In genomic region chr17:73592079-73592415, GRCh38 we compare ENCODE assay signal across 17 cellular contexts. TPM values are rescaled to one million over a fixed set of nuclear protein-coding genes. Genes with fewer than 3 reads are reported as not detected.
DNase-seq lines count a peak whose midpoint lies in the region; ATAC-seq lines count a peak whose summit lies in the region.
"Had no signal": no experiment of that assay in that cellular context is flagged by ENCODE, and none has a peak within 500 bp of the region (broad histone marks: within the 10 kb centered on the region; RNA-seq: fewer than 3 reads in every experiment).

No MANE protein-coding gene starts in this region.

- no peak overlapping the region for H3K23ac ChIP-seq in neuronal stem cell (ENCODE audit: low read depth, low read length, poor library complexity)

- peak overlapping the region; percentile 40 for H3K4me3 Mint-ChIP-seq in stimulated activated naive CD8-positive, alpha-beta T cell treated with anti-CD3 and anti-CD28 coated beads, Interleukin-15, Interleukin-2, amounts not matched to agents 100 ng/mL and 50 ng/mL, for 24 hours
- peak overlapping the region; percentile 68 for H3K4me3 Mint-ChIP-seq in activated naive CD8-positive, alpha-beta T cell treated with anti-CD3 and anti-CD28 coated beads, Interleukin-2, amount 10 ng/mL, durations not matched to agents 7 days and 5 days

- no peak overlapping the region for H3K14ac ChIP-seq in neuronal stem cell (ENCODE audit: low read length)

- H3K4me1 Mint-ChIP-seq in stimulated activated naive CD8-positive, alpha-beta T cell treated with anti-CD3 and anti-CD28 coated beads, Interleukin-15, Interleukin-2, amounts not matched to agents 100 ng/mL and 50 ng/mL, for 24 hours (ENCODE audit: low read depth), result peaks cover 76% of the 10 kb centered on the region
- H3K4me1 Mint-ChIP-seq in activated naive CD8-positive, alpha-beta T cell treated with anti-CD3 and anti-CD28 coated beads, Interleukin-2, amount 10 ng/mL, durations not matched to agents 7 days and 5 days, result peaks cover 67% of the 10 kb centered on the region

- no peaks in the 10 kb centered on the region for H3K9me3 ChIP-seq in neuronal stem cell (replicated peaks in 1 of 2; ENCODE audit: control insufficient read depth in 2 of 2, insufficient read depth in 1 of 2, low read depth in 1 of 2, low read length in 2 of 2)
- H3K9me3 ChIP-seq: ascending aorta, left lung, thyroid gland had no signal

- H3K36me3 Mint-ChIP-seq in stimulated activated naive CD8-positive, alpha-beta T cell treated with anti-CD3 and anti-CD28 coated beads, Interleukin-15, Interleukin-2, amounts not matched to agents 100 ng/mL and 50 ng/mL, for 24 hours (ENCODE audit: low read depth), result no peaks in the 10 kb centered on the region
- peaks cover 5% of the 10 kb centered on the region for H3K36me3 Mint-ChIP-seq in activated naive CD8-positive, alpha-beta T cell treated with anti-CD3 and anti-CD28 coated beads, Interleukin-2, amount 10 ng/mL, durations not matched to agents 7 days and 5 days

- ATAC-seq in stimulated activated naive CD8-positive, alpha-beta T cell treated with anti-CD3 and anti-CD28 coated beads, Interleukin-15, Interleukin-2, amounts not matched to agents 100 U/mL and 50 U/mL, for 24 hours, result no peak
- ATAC-seq in activated naive CD8-positive, alpha-beta T cell treated with anti-CD3 and anti-CD28 coated beads, Interleukin-2, amount 10 ng/mL, durations not matched to agents 7 days and 5 days (ENCODE audit: low read depth), result peak; percentile 25
- no peak for ATAC-seq in GM21526 (IDR thresholded peaks at IDR 0.05; ENCODE audit: low FRiP score, unreplicated experiment)
- ATAC-seq: left lung had no signal

- no peak overlapping the region for H4K8ac ChIP-seq in neuronal stem cell (ENCODE audit: low read depth, low read length)

- no peak overlapping the region for H2AFZ ChIP-seq in neuronal stem cell (ENCODE audit: low read length)

- no peak overlapping the region for H2BK12ac ChIP-seq in neuronal stem cell (ENCODE audit: low read length)

- no peak overlapping the region for H4K91ac ChIP-seq in neuronal stem cell (ENCODE audit: low read depth, low read length, poor library complexity)

- H3K4me1 ChIP-seq in neuronal stem cell (ENCODE audit: control insufficient read depth in 2 of 2, insufficient read depth in 1 of 2, low read depth in 1 of 2, low read length in 2 of 2), result peaks cover 17 to 29% of the 10 kb centered on the region in 2 donors
- H3K4me1 ChIP-seq: ascending aorta, thyroid gland had no signal

- POLR2A ChIA-PET in activated naive CD8-positive, alpha-beta T cell treated with anti-CD3 and anti-CD28 coated beads, Interleukin-2, amount 10 ng/mL, durations not matched to agents 7 days and 5 days (lab: Charles Lee), result interaction anchor here (1.1 to 1.7 kb wide), 4 partner anchors 13 to 54 kb away, joined by 3 to 6 read pairs (median 4); partner anchors contain the start of gene SDK2

- no peak overlapping the region for H3K4me2 ChIP-seq in neuronal stem cell (ENCODE audit: insufficient read depth, low read length, poor library complexity, severe bottlenecking)

- no peaks in the 10 kb centered on the region for H3K27me3 ChIP-seq in neuronal stem cell (ENCODE audit: control insufficient read depth in 3 of 3, insufficient read depth in 3 of 3, low read depth in 1 of 3, low read length in 3 of 3)
- H3K27me3 ChIP-seq: ascending aorta, thyroid gland had no signal

- no CpG with 5 or more reads among the region's 6 CpGs for WGBS in neuronal stem cell (ENCODE audit: extremely low coverage in 2 of 2, insufficient read length in 2 of 2, insufficient replicate concordance in 1 of 2), 2 donors

- peak overlapping the region; percentile 79 for H3K27ac Mint-ChIP-seq in stimulated activated naive CD8-positive, alpha-beta T cell treated with anti-CD3 and anti-CD28 coated beads, Interleukin-15, Interleukin-2, amounts not matched to agents 100 ng/mL and 50 ng/mL, for 24 hours
- peak overlapping the region; percentile 92 for H3K27ac Mint-ChIP-seq in activated naive CD8-positive, alpha-beta T cell treated with anti-CD3 and anti-CD28 coated beads, Interleukin-2, amount 10 ng/mL, durations not matched to agents 7 days and 5 days

- H2BK120ac ChIP-seq in neuronal stem cell (ENCODE audit: low read depth, low read length), result no peak overlapping the region

- no peak overlapping the region for H3K27ac ChIP-seq in neuronal stem cell (replicated peaks; ENCODE audit: low read length)
- H3K27ac ChIP-seq: ascending aorta, dorsolateral prefrontal cortex, left lung, thyroid gland had no signal

- no peak overlapping the region for H3K4ac ChIP-seq in neuronal stem cell (ENCODE audit: low read length)

- H3K4me3 ChIP-seq in Jurkat, Clone E6-1 (ENCODE audit: low read length), result peak overlapping the region; percentile 26
- no peak overlapping the region for H3K4me3 ChIP-seq in neuronal stem cell (ENCODE audit: low read length in 2 of 2)
- H3K4me3 ChIP-seq: ascending aorta, dorsolateral prefrontal cortex, left lung, thyroid gland had no signal

- H3K36me3 ChIP-seq in neuronal stem cell (replicated peaks in 1 of 2; ENCODE audit: control insufficient read depth in 2 of 2, insufficient read depth in 2 of 2, low read length in 2 of 2), result peaks cover 0 to 3% of the 10 kb centered on the region in 2 donors
- H3K36me3 ChIP-seq: ascending aorta, left lung, thyroid gland had no signal

- no peak overlapping the region for H3K9ac ChIP-seq in neuronal stem cell (ENCODE audit: low read depth, low read length, poor library complexity)

- H3K79me1 ChIP-seq in neuronal stem cell (ENCODE audit: low read depth, low read length), result peaks cover 20% of the 10 kb centered on the region

- H2BK15ac ChIP-seq in neuronal stem cell (ENCODE audit: low read length), result no peak overlapping the region

- no peak for DNase-seq in stimulated activated naive CD8-positive, alpha-beta T cell treated with anti-CD3 and anti-CD28 coated beads, Interleukin-15, Interleukin-2, amounts not matched to agents 100 U/mL and 50 U/mL, for 24 hours
- no peak for DNase-seq in Jurkat, Clone E6-1 (ENCODE audit: low read depth, low spot score)
- peak; percentile 64 for DNase-seq in activated naive CD8-positive, alpha-beta T cell treated with anti-CD3 and anti-CD28 coated beads, Interleukin-2, amount 10 ng/mL, durations not matched to agents 7 days and 5 days
- DNase-seq in cerebellar cortex (ENCODE audit: low spot score) (no peak), neuronal stem cell (ENCODE audit: low spot score) (no peak), NCI-H1105 (lab: John Stamatoyannopoulos, UW) (no peak)
- DNase-seq: EL, NCI-H2081 treated with DMSO at 0.1 percent for 48 hours, NCI-H774, T1000, thyroid gland had no signal

- H3K9me3 Mint-ChIP-seq in stimulated activated naive CD8-positive, alpha-beta T cell treated with anti-CD3 and anti-CD28 coated beads, Interleukin-15, Interleukin-2, amounts not matched to agents 100 ng/mL and 50 ng/mL, for 24 hours, result no peaks in the 10 kb centered on the region
- no peaks in the 10 kb centered on the region for H3K9me3 Mint-ChIP-seq in activated naive CD8-positive, alpha-beta T cell treated with anti-CD3 and anti-CD28 coated beads, Interleukin-2, amount 10 ng/mL, durations not matched to agents 7 days and 5 days

- no peak overlapping the region for H2BK5ac ChIP-seq in neuronal stem cell (ENCODE audit: low read length)

- no peak overlapping the region for H2AK5ac ChIP-seq in neuronal stem cell (ENCODE audit: low read depth, low read length)

- H3K27me3 Mint-ChIP-seq in stimulated activated naive CD8-positive, alpha-beta T cell treated with anti-CD3 and anti-CD28 coated beads, Interleukin-15, Interleukin-2, amounts not matched to agents 100 ng/mL and 50 ng/mL, for 24 hours, result no peaks in the 10 kb centered on the region
- H3K27me3 Mint-ChIP-seq in activated naive CD8-positive, alpha-beta T cell treated with anti-CD3 and anti-CD28 coated beads, Interleukin-2, amount 10 ng/mL, durations not matched to agents 7 days and 5 days, result no peaks in the 10 kb centered on the region

- no peak overlapping the region for H3K18ac ChIP-seq in neuronal stem cell (ENCODE audit: low read length)

RNA-seq across cellular contexts. Expression of gene SDK2, which starts 52.2 kb away (rescaled TPM):
- polyA plus RNA-seq in Jurkat, Clone E6-1 (2012; ENCODE audit: insufficient read depth, insufficient read length), result 0.16 TPM
- total RNA-seq in activated naive CD8-positive, alpha-beta T cell treated with anti-CD3 and anti-CD28 coated beads, Interleukin-2, amount 10 ng/mL, durations not matched to agents 7 days and 5 days, result 10 to 100 TPM; 29.3 to 31.1 TPM
- polyA plus RNA-seq in neuronal stem cell (2013, experiment 1 of 2), result 31.6 TPM
- polyA plus RNA-seq in neuronal stem cell (2013, experiment 2 of 2), result 34.6 TPM
- total RNA-seq: HT-29 had no signal
